8 cellular contexts compared by ENCODE assay signal in the genomic region with DNA sequence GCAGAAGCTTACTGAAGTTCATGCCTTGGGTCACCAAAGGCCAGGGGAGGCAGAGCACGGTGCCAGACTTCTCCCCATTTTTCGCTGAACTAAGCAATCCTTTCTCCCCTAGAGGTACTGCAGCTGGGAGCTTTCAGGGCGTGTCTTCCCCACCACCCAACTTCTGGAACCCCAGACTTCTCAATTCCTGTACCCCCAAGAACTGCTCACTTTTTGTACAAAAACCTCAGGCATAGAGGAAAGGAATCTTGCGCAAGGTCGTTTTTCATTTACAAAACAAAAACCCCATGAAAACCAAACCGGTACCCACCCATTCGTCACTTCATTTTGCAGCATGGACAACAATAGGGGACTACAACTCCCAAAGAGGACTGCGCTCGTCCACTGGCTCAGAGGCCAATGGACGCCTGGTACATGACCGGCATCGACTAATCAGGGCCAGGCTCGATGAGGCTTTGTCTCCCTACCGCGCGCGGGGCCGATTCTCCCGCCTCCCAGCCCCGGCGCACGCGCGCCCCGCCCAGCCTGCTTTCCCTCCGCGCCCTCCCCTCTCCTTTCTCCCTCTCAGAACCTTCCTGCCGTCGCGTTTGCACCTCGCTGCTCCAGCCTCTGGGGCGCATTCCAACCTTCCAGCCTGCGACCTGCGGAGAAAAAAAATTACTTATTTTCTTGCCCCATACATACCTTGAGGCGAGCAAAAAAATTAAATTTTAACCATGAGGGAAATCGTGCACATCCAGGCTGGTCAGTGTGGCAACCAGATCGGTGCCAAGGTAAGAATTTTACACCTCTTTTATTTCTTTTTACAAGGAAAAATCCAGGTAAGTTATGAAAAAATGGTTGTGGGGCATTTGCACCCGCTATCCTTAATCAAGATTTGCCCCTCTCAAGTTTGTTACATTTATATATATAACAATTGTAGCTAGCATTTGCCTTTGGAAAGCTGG. TPM values are rescaled to one million over a fixed set of nuclear protein-coding genes. Genes with fewer than 3 reads are reported as not detected.
DNase-seq lines count a peak whose midpoint lies in the region; ATAC-seq and TF ChIP-seq lines count a peak whose summit lies in the region.

TSS of gene TUBB (plus strand) at position 562 of the 947 bp plus-strand sequence. CDS start at position 717, 155 bp downstream.

- H3K36me3 Mint-ChIP-seq in CD14-positive monocyte, result peaks cover 25 to 30% of the 10 kb centered on the region in 2 donors

- H3K9me3 ChIP-seq in lower lobe of right lung, result no peaks in the 10 kb centered on the region

- H3K27me3 Mint-ChIP-seq in CD14-positive monocyte (ENCODE audit: low read depth in 3 of 3), result no peaks in the 10 kb centered on the region

- H3K27ac Mint-ChIP-seq in CD14-positive monocyte, result peak within 1 kb of the TSS; percentile 90 to 99 (median 97)

- H3K4me3 ChIP-seq in lower lobe of right lung, result peak within 1 kb of the TSS; percentile 93

- no peaks in the 10 kb centered on the region for H3K27me3 ChIP-seq in lower lobe of right lung (ENCODE audit: low read depth)

- peak; percentile 94 for DNase-seq in CD14-positive monocyte (ENCODE audit: low spot score)
- DNase-seq in HT1080 (ENCODE audit: low read depth), result peak; percentile 98
- DNase-seq in NOMO-1 (lab: John Stamatoyannopoulos, UW; ENCODE audit: unreplicated experiment in 2 of 2), result peak; percentile 97 to 99
- peak; percentile 97 for DNase-seq in activated CD8-positive, alpha-beta memory T cell treated with anti-CD3 and anti-CD28 coated beads for 24 hours
- DNase-seq in effector CD4-positive, alpha-beta T cell, result peak; percentile 94
- peak; percentile 98 for DNase-seq in lower lobe of right lung
- DNase-seq in stimulated activated CD4-positive, alpha-beta T cell treated with anti-CD3 and anti-CD28 coated beads, TNF-alpha, amount 100 ng/mL, for 1 hour (ENCODE audit: low read depth in 3 of 3, low spot score in 1 of 3), result peak; percentile 85 to 90 (median 87)

- peaks cover 36% of the 10 kb centered on the region for H3K36me3 ChIP-seq in lower lobe of right lung

- peak within 1 kb of the TSS; percentile 97 to 98 for H3K4me3 Mint-ChIP-seq in CD14-positive monocyte

- H3K4me1 Mint-ChIP-seq in CD14-positive monocyte, result peaks cover 51% of the 10 kb centered on the region

- H3K27ac ChIP-seq in lower lobe of right lung, result peak within 1 kb of the TSS; percentile 94

- TF ChIP-seq CTCF in CD14-positive monocyte (IDR thresholded peaks at IDR 0.05) (no peak), lower lobe of right lung (IDR thresholded peaks at IDR 0.05) (no peak)

- H3K9me3 Mint-ChIP-seq in CD14-positive monocyte, result no peaks in the 10 kb centered on the region

- ATAC-seq in GM19397 (IDR thresholded peaks at IDR 0.05; ENCODE audit: unreplicated experiment), result peak; percentile 43
- ATAC-seq in lower lobe of right lung, result peak; percentile 83 to 88

- intact Hi-C loops in CD14-positive monocyte (cut with micrococcal nuclease) (loop anchor here (2.0 to 10.0 kb wide), 5 partner anchors 33 to 238 kb away; partner anchors contain the start of genes MRPS18B (in 2 of the 2), PPP1R10 (in 2 of the 2), HLA-E (in 1 of the 2) and PPP1R18 (in 1 of the 2)), lower lobe of right lung (cut with DNase I) (loop anchor here (5.0 kb wide), 1 partner anchor 43 kb away; no protein-coding TSS in a partner anchor)

- peaks cover 54% of the 10 kb centered on the region for H3K4me1 ChIP-seq in lower lobe of right lung

RNA-seq across cellular contexts. Expression of gene TUBB, which starts in this region (rescaled TPM):
- 10 to 100 TPM; 48.4 to 57.0 TPM for polyA plus RNA-seq in CD14-positive monocyte
- total RNA-seq in HT1080 (2014; rRNA removed; shearing (Covaris generic)), result 1,534 and 1,911 TPM in 2 replicates
- polyA plus RNA-seq in HT1080 (2015; cell fraction: cytosol; rRNA removed), result 1,782 and 1,790 TPM in 2 replicates
- polyA plus RNA-seq in HT1080 (2015; cell fraction: nucleus; rRNA removed), result 2,351 and 2,402 TPM in 2 replicates
- 292 TPM for total RNA-seq in lower lobe of right lung

Comparison
In these comparisons a context has a peak if more than half of its experiments do, and no peak if none do; other contexts are left out.
1. Peak in every context shown above with its lines: DNase-seq, ATAC-seq, H3K4me3 ChIP-seq and H3K27ac ChIP-seq.